Comparison of ENCODE assay signal across 1 cellular context in the genomic region with DNA sequence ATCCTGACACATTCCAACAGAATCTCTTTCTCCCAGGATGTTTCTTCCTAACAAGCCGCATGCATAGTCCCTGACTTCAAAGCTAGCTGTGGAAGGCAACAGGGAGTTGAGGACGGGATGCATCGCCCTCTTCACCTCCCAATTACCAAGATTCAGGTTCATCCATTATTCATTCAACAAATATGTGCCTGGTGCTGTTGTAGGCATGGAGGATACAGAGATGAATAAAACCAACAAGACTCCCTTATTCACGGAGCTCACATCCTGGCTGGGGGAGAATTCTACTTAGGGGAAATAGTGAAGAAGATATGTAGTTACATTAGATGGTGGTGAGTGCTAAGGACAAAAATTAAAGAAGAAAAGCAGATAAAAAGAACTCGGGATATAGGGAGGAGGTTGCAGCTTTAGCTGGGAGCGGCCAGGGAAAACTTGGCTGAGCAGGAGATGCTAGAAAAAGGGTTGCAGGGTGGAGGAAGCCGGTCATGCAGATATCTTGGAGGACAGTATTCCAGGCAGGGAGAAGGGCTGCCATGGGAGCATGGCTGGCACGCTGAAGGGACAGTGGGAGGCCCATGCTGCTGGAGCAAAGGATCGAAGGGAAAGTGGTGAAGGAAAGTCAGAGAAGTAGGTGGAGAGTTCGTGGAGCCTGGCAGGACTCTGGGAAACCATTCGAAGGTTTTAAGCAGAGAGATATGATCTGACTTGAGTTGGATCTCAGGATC.
A peak's percentile ranks its signal among the peaks of the same experiment; 100 is the strongest.
TF ChIP-seq lines count a peak whose summit lies in the region.

No MANE protein-coding gene starts in this region.

TF ChIP-seq in K562, 482 proteins besides CTCF, POLR2A, EP300 and RAD21:
- TF ChIP-seq FOXJ3 (CRISPR knock-in tag; IDR thresholded peaks at IDR 0.05) (no peak), GTF2B (IDR thresholded peaks at IDR 0.05; ENCODE audit: extremely low read depth, insufficient read length) (no peak), ZNF3 (CRISPR knock-in tag; IDR thresholded peaks at IDR 0.05) (0 out of 2 replicates have a peak, but pooled peaks have one; percentile 36)
